19 cellular contexts compared by ENCODE assay signal in the genomic region with DNA sequence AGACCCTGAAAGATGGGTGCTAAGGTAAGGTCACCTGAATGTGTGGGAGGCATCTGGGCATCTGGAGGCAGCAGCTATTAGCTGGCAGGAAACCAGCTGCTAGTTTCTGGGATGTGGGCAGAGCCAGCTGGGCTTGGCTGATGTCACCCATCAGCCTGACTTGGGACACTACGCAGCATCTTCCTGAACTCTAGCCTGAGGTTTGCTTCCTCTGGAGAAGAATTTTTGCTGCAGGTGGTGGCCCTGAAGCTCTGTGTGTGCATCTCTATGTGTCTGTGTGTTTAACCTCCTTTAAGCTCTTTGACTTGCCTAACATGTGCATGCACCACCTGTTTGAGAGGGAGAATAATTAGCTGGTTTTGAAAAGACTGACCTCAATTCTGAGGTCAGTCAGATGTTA.
DNase-seq lines count a peak whose midpoint lies in the region; ATAC-seq and TF ChIP-seq lines count a peak whose summit lies in the region.
"Had no signal": no experiment of that assay in that cellular context is flagged by ENCODE, and none has a peak within 500 bp of the region (broad histone marks: within the 10 kb centered on the region; RNA-seq: fewer than 3 reads in every experiment).

No MANE protein-coding gene starts in this region.

- H3K4me1 ChIP-seq in left ventricle myocardium inferior (peaks cover 16% of the 10 kb centered on the region), SK-N-SH (ENCODE audit: control insufficient read depth in 1 of 2, insufficient read depth in 2 of 2, low read depth in 1 of 2, low read length in 1 of 2) (peaks cover 0 to 32% of the 10 kb centered on the region in 2 experiments; a peak in 2 of 4 replicates), psoas muscle (no peaks in the 10 kb centered on the region)

- H3F3A ChIP-seq in SK-N-SH (replicated peaks; ENCODE audit: insufficient read depth): no peaks in the 10 kb centered on the region

- H3K27ac ChIP-seq in left ventricle myocardium inferior (replicated peaks) (peak overlapping the region; percentile 72), SK-N-SH (ENCODE audit: low read depth in 2 of 2, low read length in 1 of 2) (peak overlapping the region in 1 of 2 experiments; percentile 97; a peak in 2 of 4 replicates), psoas muscle (no peak overlapping the region)
- H3K27ac ChIP-seq: BLaER1 treated with 17β-estradiol and CSF1 and Interleukin-3, amounts not matched to agents 10 nM and 100 nM had no signal

- H3K4me2 ChIP-seq in SK-N-SH: no peak overlapping the region
- H3K4me2 ChIP-seq: BLaER1 treated with 17β-estradiol and CSF1 and Interleukin-3, amounts not matched to agents 10 nM and 100 nM had no signal

- no peaks in the 10 kb centered on the region for H3K36me3 ChIP-seq in left ventricle myocardium inferior
- H3K36me3 ChIP-seq in SK-N-SH (replicated peaks in 1 of 2; ENCODE audit: control insufficient read depth in 1 of 2, insufficient read depth in 2 of 2, low read length in 1 of 2): no peaks in the 10 kb centered on the region
- no peaks in the 10 kb centered on the region for H3K36me3 ChIP-seq in psoas muscle (ENCODE audit: insufficient read depth in 1 of 2, low read depth in 1 of 2)
- H3K36me3 ChIP-seq: BLaER1 treated with 17β-estradiol and CSF1 and Interleukin-3, amounts not matched to agents 10 nM and 100 nM had no signal

- H3K27me3 ChIP-seq in left ventricle myocardium inferior (ENCODE audit: low read depth): no peaks in the 10 kb centered on the region
- H3K27me3 ChIP-seq in SK-N-SH (ENCODE audit: insufficient read depth): no peaks in the 10 kb centered on the region
- peaks cover 0 to 1% (median 0%) of the 10 kb centered on the region in 3 donors for H3K27me3 ChIP-seq in psoas muscle (ENCODE audit: insufficient read depth in 3 of 3, low read length in 2 of 3)
- H3K27me3 ChIP-seq: BLaER1 treated with 17β-estradiol and CSF1 and Interleukin-3, amounts not matched to agents 10 nM and 100 nM had no signal

- 38% methylated on average over 1 of the region's 1 CpG for WGBS in SK-N-SH (ENCODE audit: low lambda C conversion rate)
- 0 to 48% (median 35%) methylated on average over 1 of the region's 1 CpG for WGBS in psoas muscle, 3 donors

- no peak for TF ChIP-seq RAD21 in SK-N-SH (IDR thresholded peaks at IDR 0.05; ENCODE audit: low read length)

- peak in 2 of 3 experiments; percentile 13 to 63 for DNase-seq in NCI-H1417 (lab: John Stamatoyannopoulos, UW)
- DNase-seq in NCI-H1417 treated with DMSO at 0.1 percent for 48 hours (lab: John Stamatoyannopoulos, UW): no peak
- DNase-seq in left ventricle myocardium inferior: no peak
- no peak for DNase-seq in Right ventricle myocardium inferior (ENCODE audit: missing footprints)
- peak; percentile 63 for DNase-seq in SK-N-SH
- no peak for DNase-seq in sciatic nerve (ENCODE audit: low spot score)
- no peak for DNase-seq in NCI-H1092 treated with DMSO at 0.1 percent for 48 hours (lab: John Stamatoyannopoulos, UW)
- DNase-seq in psoas muscle: no peak
- DNase-seq: 8988T; CD4-positive, alpha-beta memory T cell; EL; GF-D8; Kasumi-1; NCI-H1092; NCI-H2029 treated with DMSO at 0.1 percent for 48 hours; NCI-H526 treated with DMSO at 0.1 percent for 48 hours; OCI-M1; T-cell had no signal

- CTCF ChIA-PET in SK-N-SH (lab: Yijun Ruan, JAX): interaction anchor here (1.3 kb wide), 1 partner anchor 16 kb away, joined by 3 read pairs; no protein-coding TSS in a partner anchor

- no peak for ATAC-seq in Right ventricle myocardium inferior
- peak; percentile 48 for ATAC-seq in sciatic nerve
- no peak for ATAC-seq in psoas muscle
- ATAC-seq: T-cell had no signal

- H2AFZ ChIP-seq in SK-N-SH (ENCODE audit: low read depth): no peak overlapping the region

- TF ChIP-seq CTCF in left ventricle myocardium inferior (IDR thresholded peaks at IDR 0.05; ENCODE audit: borderline replicate concordance) (no peak), SK-N-SH (IDR thresholded peaks at IDR 0.05) (no peak), psoas muscle (IDR thresholded peaks at IDR 0.05) (no peak)

- TF ChIP-seq EP300 in SK-N-SH (IDR thresholded peaks at IDR 0.05; ENCODE audit: borderline replicate concordance in 1 of 2, low read depth in 1 of 2, low read length in 1 of 2): peak in 1 of 2 experiments; percentile 47; a peak in 1 of 4 replicates

- H3K9me2 ChIP-seq in SK-N-SH: no peaks in the 10 kb centered on the region

- POLR2A ChIA-PET in SK-N-SH (lab: Yijun Ruan, JAX): interaction anchor here (1.9 kb wide), 1 partner anchor 17 kb away, joined by 11 read pairs; no protein-coding TSS in a partner anchor

- H3K9me3 ChIP-seq in left ventricle myocardium inferior (replicated peaks) (no peaks in the 10 kb centered on the region), SK-N-SH (no peaks in the 10 kb centered on the region), psoas muscle (no peaks in the 10 kb centered on the region)
- H3K9me3 ChIP-seq: BLaER1 treated with 17β-estradiol and CSF1 and Interleukin-3, amounts not matched to agents 10 nM and 100 nM had no signal

- no peaks in the 10 kb centered on the region for H4K20me1 ChIP-seq in SK-N-SH (ENCODE audit: insufficient read depth)
- H4K20me1 ChIP-seq: BLaER1 treated with 17β-estradiol and CSF1 and Interleukin-3, amounts not matched to agents 10 nM and 100 nM had no signal

- no peak overlapping the region for H3K9ac ChIP-seq in SK-N-SH
- H3K9ac ChIP-seq: BLaER1 treated with 17β-estradiol and CSF1 and Interleukin-3, amounts not matched to agents 10 nM and 100 nM had no signal

- no peak overlapping the region for H3K4me3 ChIP-seq in left ventricle myocardium inferior
- H3K4me3 ChIP-seq in SK-N-SH (ENCODE audit: low read depth in 2 of 2, low read length in 1 of 2): no peak overlapping the region
- H3K4me3 ChIP-seq in psoas muscle: no peak overlapping the region
- H3K4me3 ChIP-seq: BLaER1 treated with 17β-estradiol and CSF1 and Interleukin-3, amounts not matched to agents 10 nM and 100 nM had no signal

- H3K79me2 ChIP-seq in SK-N-SH (ENCODE audit: insufficient read depth): no peaks in the 10 kb centered on the region

- intact Hi-C loops in left ventricle myocardium inferior (cut with micrococcal nuclease): no loop called here
- intact Hi-C loops in Right ventricle myocardium inferior (cut with DNase I): no loop called here
- intact Hi-C loops in sciatic nerve (cut with DNase I): no loop called here
- intact Hi-C loops in psoas muscle (cut with DNase I): no loop called here

TF ChIP-seq in SK-N-SH, 30 proteins besides CTCF, POLR2A, EP300 and RAD21:
- TF ChIP-seq ELF1 (IDR thresholded peaks at IDR 0.05) (no peak), SMC3 (IDR thresholded peaks at IDR 0.05; ENCODE audit: low read depth, low read length) (no peak), POLR2AphosphoS5 (IDR thresholded peaks at IDR 0.05; ENCODE audit: low read depth, low read length) (no peak), YY1 (IDR thresholded peaks at IDR 0.05; ENCODE audit: low read depth) (no peak), TEAD4 (IDR thresholded peaks at IDR 0.05; ENCODE audit: borderline replicate concordance, insufficient read depth) (no peak), FOXJ3 (CRISPR knock-in tag; IDR thresholded peaks at IDR 0.05) (no peak)
- TF ChIP-seq, protein P1, sequence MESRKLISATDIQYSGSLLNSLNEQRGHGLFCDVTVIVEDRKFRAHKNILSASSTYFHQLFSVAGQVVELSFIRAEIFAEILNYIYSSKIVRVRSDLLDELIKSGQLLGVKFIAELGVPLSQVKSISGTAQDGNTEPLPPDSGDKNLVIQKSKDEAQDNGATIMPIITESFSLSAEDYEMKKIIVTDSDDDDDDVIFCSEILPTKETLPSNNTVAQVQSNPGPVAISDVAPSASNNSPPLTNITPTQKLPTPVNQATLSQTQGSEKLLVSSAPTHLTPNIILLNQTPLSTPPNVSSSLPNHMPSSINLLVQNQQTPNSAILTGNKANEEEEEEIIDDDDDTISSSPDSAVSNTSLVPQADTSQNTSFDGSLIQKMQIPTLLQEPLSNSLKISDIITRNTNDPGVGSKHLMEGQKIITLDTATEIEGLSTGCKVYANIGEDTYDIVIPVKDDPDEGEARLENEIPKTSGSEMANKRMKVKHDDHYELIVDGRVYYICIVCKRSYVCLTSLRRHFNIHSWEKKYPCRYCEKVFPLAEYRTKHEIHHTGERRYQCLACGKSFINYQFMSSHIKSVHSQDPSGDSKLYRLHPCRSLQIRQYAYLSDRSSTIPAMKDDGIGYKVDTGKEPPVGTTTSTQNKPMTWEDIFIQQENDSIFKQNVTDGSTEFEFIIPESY (IDR thresholded peaks at IDR 0.05; ENCODE audit: borderline replicate concordance, low read depth): no peak
- TF ChIP-seq, protein P2, sequence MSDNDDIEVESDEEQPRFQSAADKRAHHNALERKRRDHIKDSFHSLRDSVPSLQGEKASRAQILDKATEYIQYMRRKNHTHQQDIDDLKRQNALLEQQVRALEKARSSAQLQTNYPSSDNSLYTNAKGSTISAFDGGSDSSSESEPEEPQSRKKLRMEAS (IDR thresholded peaks at IDR 0.05; ENCODE audit: low read depth): no peak

Comparison
In these comparisons a context has a peak if more than half of its experiments do, and no peak if none do; other contexts are left out.
1. DNase-seq: peak in NCI-H1417 (2 of 3) and SK-N-SH (single experiment); none in NCI-H1417 treated with DMSO at 0.1 percent for 48 hours (single experiment), left ventricle myocardium inferior (single experiment), Right ventricle myocardium inferior (single experiment), sciatic nerve (single experiment), NCI-H1092 treated with DMSO at 0.1 percent for 48 hours (single experiment) and psoas muscle (0 of 2).